In genomic region chr12:52186135-52186840, GRCh38 we compare ENCODE assay signal across 12 cellular contexts. TPM values are rescaled to one million over a fixed set of nuclear protein-coding genes. Genes with fewer than 3 reads are reported as not detected.
A peak's percentile ranks its signal among the peaks of the same experiment; 100 is the strongest.
DNase-seq lines count a peak whose midpoint lies in the region; FAIRE-seq and TF ChIP-seq lines count a peak whose summit lies in the region.
"Had no signal": no experiment of that assay in that cellular context is flagged by ENCODE, and none has a peak within 500 bp of the region (broad histone marks: within the 10 kb centered on the region; RNA-seq: fewer than 3 reads in every experiment).

No MANE protein-coding gene starts in this region.

- H3K36me3 ChIP-seq in BLaER1 (no peaks in the 10 kb centered on the region), bronchial epithelial cell (ENCODE audit: control insufficient read depth, insufficient read depth, low read length) (no peaks in the 10 kb centered on the region)
- H3K36me3 ChIP-seq: thyroid gland had no signal

- no peaks in the 10 kb centered on the region for H4K20me1 ChIP-seq in BLaER1

- no peak overlapping the region for H3K4me3 Mint-ChIP-seq in mesothelial cell of epicardium

- no peak for FAIRE-seq in bronchial epithelial cell (lab: Jason Lieb, UNC)
- FAIRE-seq: G401.6 had no signal

- H3K27ac ChIP-seq in BLaER1, result peak overlapping the region; percentile 18
- H3K27ac ChIP-seq: thyroid gland had no signal

- H3K9ac ChIP-seq in BLaER1, result no peak overlapping the region

- TF ChIP-seq POLR2A in NB4 (IDR thresholded peaks at IDR 0.05; ENCODE audit: extremely low read depth, insufficient read length), result no peak

- no peaks in the 10 kb centered on the region for H3K27me3 ChIP-seq in BLaER1
- H3K27me3 ChIP-seq in bronchial epithelial cell (ENCODE audit: control insufficient read depth, insufficient read depth, low read length), result no peaks in the 10 kb centered on the region
- H3K27me3 ChIP-seq: thyroid gland had no signal

- no peaks in the 10 kb centered on the region for H3K27me3 Mint-ChIP-seq in mesothelial cell of epicardium (ENCODE audit: low read depth)

- no peak overlapping the region for H3K4me3 ChIP-seq in BLaER1
- H3K4me3 ChIP-seq in NB4 (ENCODE audit: low read depth, low read length), result no peak overlapping the region
- no peak overlapping the region for H3K4me3 ChIP-seq in bronchial epithelial cell (ENCODE audit: low read depth, low read length)
- H3K4me3 ChIP-seq: thyroid gland had no signal

- H3K4me2 ChIP-seq in BLaER1, result no peak overlapping the region

- DNase-seq in NB4 (ENCODE audit: low read depth), result peak; percentile 47
- peak; percentile 82 for DNase-seq in bronchial epithelial cell (ENCODE audit: low read depth)
- no peak for DNase-seq in mesothelial cell of epicardium (ENCODE audit: low spot score in 2 of 2, unreplicated experiment in 2 of 2)
- DNase-seq in effector CD8-positive, alpha-beta T cell (lab: John Stamatoyannopoulos, UW), result no peak
- no peak for DNase-seq in NCI-H1694 treated with DMSO at 0.1 percent for 48 hours (lab: John Stamatoyannopoulos, UW)
- DNase-seq in activated CD8-positive, alpha-beta memory T cell treated with anti-CD3 and anti-CD28 coated beads, Interleukin-2, amount 50 U/mL, for 48 hours, result no peak
- no peak for DNase-seq in NCI-H82 treated with DMSO at 0.1 percent for 48 hours (lab: John Stamatoyannopoulos, UW; ENCODE audit: unreplicated experiment)
- DNase-seq: hypothalamus, thyroid gland had no signal

- H3K9me3 ChIP-seq in BLaER1, result no peaks in the 10 kb centered on the region
- H3K9me3 ChIP-seq: thyroid gland had no signal

- H3K36me3 Mint-ChIP-seq in mesothelial cell of epicardium, result no peaks in the 10 kb centered on the region

- TF ChIP-seq CTCF in NB4 (IDR thresholded peaks at IDR 0.05; ENCODE audit: low read depth, low read length) (no peak), bronchial epithelial cell (IDR thresholded peaks at IDR 0.05; ENCODE audit: insufficient read depth, low read length, severe bottlenecking) (no peak), mesothelial cell of epicardium (IDR thresholded peaks at IDR 0.05; ENCODE audit: unreplicated experiment) (no peak)

- H3K4me1 Mint-ChIP-seq in mesothelial cell of epicardium, result peaks cover 61% of the 10 kb centered on the region

- peak overlapping the region; percentile 62 for H3K27ac Mint-ChIP-seq in mesothelial cell of epicardium

- no peaks in the 10 kb centered on the region for H3K9me3 Mint-ChIP-seq in mesothelial cell of epicardium

- H3K4me1 ChIP-seq in BLaER1, result peaks cover 69% of the 10 kb centered on the region

RNA-seq across cellular contexts. Expression of gene KRT80, which starts 5.5 kb away (rescaled TPM):
- total RNA-seq in bronchial epithelial cell (14.7 and 66.4 TPM in 2 replicates), mesothelial cell of epicardium (2.7 to 3.0 TPM (median 3.0 TPM) in 3 replicates)

RNA-seq across cellular contexts. Expression of gene KRT7, which starts 46.8 kb away (rescaled TPM):
- total RNA-seq in bronchial epithelial cell, result 532 and 895 TPM in 2 replicates
- 85.5 to 90.3 TPM (median 86.6 TPM) in 3 replicates for total RNA-seq in mesothelial cell of epicardium
- total RNA-seq: skeletal muscle tissue had no signal

Comparison
In these comparisons a context has a peak if more than half of its experiments do, and no peak if none do; other contexts are left out.
1. DNase-seq: peak in NB4 (single experiment) and bronchial epithelial cell (single experiment); none in mesothelial cell of epicardium (0 of 2), effector CD8-positive, alpha-beta T cell (single experiment), NCI-H1694 treated with DMSO at 0.1 percent for 48 hours (single experiment), activated CD8-positive, alpha-beta memory T cell treated with anti-CD3 and anti-CD28 coated beads, Interleukin-2, amount 50 U/mL, for 48 hours (single experiment) and NCI-H82 treated with DMSO at 0.1 percent for 48 hours (single experiment).